32 cellular contexts compared by ENCODE assay signal in genomic region chr22:39563571-39564428, GRCh38. TPM values are rescaled to one million over a fixed set of nuclear protein-coding genes. Genes with fewer than 3 reads are reported as not detected.
"Had no signal": no experiment of that assay in that cellular context is flagged by ENCODE, and none has a peak within 500 bp of the region (broad histone marks: within the 10 kb centered on the region; RNA-seq: fewer than 3 reads in every experiment).

No MANE protein-coding gene starts in this region.

- H3K4me1 ChIP-seq: left ventricle myocardium inferior, transverse colon, vagina had no signal

- DNase-seq: activated CD4-positive, alpha-beta memory T cell treated with anti-CD3 and anti-CD28 coated beads, Interleukin-2, amount 10 ng/mL, durations not matched to agents 7 days and 5 days; activated CD4-positive, alpha-beta T cell treated with anti-CD3 and anti-CD28 coated beads for 1 hour; activated CD4-positive, alpha-beta T cell treated with anti-CD3 and anti-CD28 coated beads, Interleukin-2, amount 10 ng/mL, durations not matched to agents 7 days and 5 days; activated CD8-positive, alpha-beta memory T cell treated with anti-CD3 and anti-CD28 coated beads, Interleukin-2, amount 50 U/mL, for 48 hours; activated naive CD4-positive, alpha-beta T cell; activated T-cell treated with anti-CD3 and anti-CD28 coated beads, Interleukin-2, amount 50 U/mL, for 4 hours; effector CD8-positive, alpha-beta T cell; left ventricle myocardium inferior; mucosa of descending colon; ovary; stimulated activated CD4-positive, alpha-beta T cell treated with anti-CD3 and anti-CD28 coated beads, Interleukin-12 subunit alpha, Interleukin-12 subunit beta, amount 100 ng/mL, for 4 hours; stimulated activated CD4-positive, alpha-beta T cell treated with anti-CD3 and anti-CD28 coated beads, Interleukin-4, amount 100 ng/mL, for 1 hour; stimulated activated naive CD8-positive, alpha-beta T cell treated with anti-CD3 and anti-CD28 coated beads, Interleukin-15, Interleukin-2, amounts not matched to agents 100 U/mL and 50 U/mL, for 24 hours; T-helper 9 cell; testis; transverse colon; WERI-Rb-1 had no signal

- H3K27me3 ChIP-seq: ovary, testis, vagina had no signal

- H3K36me3 ChIP-seq: left ventricle myocardium inferior, ovary, transverse colon, vagina, WERI-Rb-1 had no signal

- H3K4me3 ChIP-seq: left ventricle myocardium inferior, lung, mucosa of descending colon, ovary, skin epidermis, testis, transverse colon, vagina had no signal

- FAIRE-seq: colon, endometrium, frontal cortex, islet of Langerhans, TTC549 had no signal

- H3K9me3 ChIP-seq: left ventricle myocardium inferior, mucosa of descending colon, ovary, testis, transverse colon, vagina had no signal

- H3K27ac ChIP-seq: epithelial cell of prostate, left ventricle myocardium inferior, ovary, skin epidermis, testis, transverse colon, vagina, WERI-Rb-1 had no signal

- ATAC-seq: activated naive CD4-positive, alpha-beta T cell treated with anti-CD3 and anti-CD28 coated beads, Interleukin-2, amount 50 U/mL, for 72 hours; activated T-cell treated with anti-CD3 and anti-CD28 coated beads, Interleukin-2, amount 50 U/mL, for 4 hours; activated T-helper 17 cell treated with anti-CD3 and anti-CD28 coated beads, Interleukin-2, amount 50 U/mL, for 72 hours; mucosa of descending colon; natural killer cell treated with Interleukin-12 subunit alpha and Interleukin-12 subunit beta and Interleukin-15 and Interleukin-18, amount 100 ng/mL, for 72 hours; sciatic nerve; stimulated activated naive CD8-positive, alpha-beta T cell treated with anti-CD3 and anti-CD28 coated beads, Interleukin-15, Interleukin-2, amounts not matched to agents 100 U/mL and 50 U/mL, for 24 hours had no signal

RNA-seq across cellular contexts. Expression of gene CACNA1I, which starts 6.8 kb away (rescaled TPM):
- total RNA-seq: dermis microvascular lymphatic vessel endothelial cell, myocyte had no signal
